Comparison of ENCODE assay signal across 14 cellular contexts in genomic region chr20:47531468-47531867, GRCh38. TPM values are rescaled to one million over a fixed set of nuclear protein-coding genes. Genes with fewer than 3 reads are reported as not detected.
DNase-seq lines count a peak whose midpoint lies in the region; ATAC-seq and TF ChIP-seq lines count a peak whose summit lies in the region.
"Had no signal": no experiment of that assay in that cellular context is flagged by ENCODE, and none has a peak within 500 bp of the region (broad histone marks: within the 10 kb centered on the region; RNA-seq: fewer than 3 reads in every experiment).

No MANE protein-coding gene starts in this region.

- DNase-seq in stimulated activated naive CD8-positive, alpha-beta T cell treated with anti-CD3 and anti-CD28 coated beads, Interleukin-15, Interleukin-2, amounts not matched to agents 100 U/mL and 50 U/mL, for 24 hours: no peak
- DNase-seq in OCI-M1 (lab: John Stamatoyannopoulos, UW) (peak; percentile 22), endothelial cell (ENCODE audit: low spot score) (no peak), hypothalamus (lab: John Stamatoyannopoulos, UW) (no peak), NCI-H2029 (lab: John Stamatoyannopoulos, UW) (no peak)
- no peak for DNase-seq in activated effector memory CD4-positive, alpha-beta T cell treated with anti-CD3 and anti-CD28 coated beads, Interleukin-2, amount 50 U/mL, for 16 hours
- DNase-seq: activated CD8-positive, alpha-beta memory T cell treated with anti-CD3 and anti-CD28 coated beads, Interleukin-2, amount 50 U/mL, for 4 hours; amygdala; colonic mucosa; NCI-H1105 treated with DMSO at 0.1 percent for 48 hours; NCI-H2171 treated with DMSO at 0.1 percent for 48 hours; stimulated activated naive CD4-positive, alpha-beta T cell treated with Interleukin-2 at 50 U/mL for 16 hours had no signal

- H3K9me3 Mint-ChIP-seq in stimulated activated naive CD8-positive, alpha-beta T cell treated with anti-CD3 and anti-CD28 coated beads, Interleukin-15, Interleukin-2, amounts not matched to agents 100 ng/mL and 50 ng/mL, for 24 hours: peaks cover 5% of the 10 kb centered on the region
- peaks cover 8% of the 10 kb centered on the region for H3K9me3 Mint-ChIP-seq in endothelial cell (ENCODE audit: unreplicated experiment)

- no peak for TF ChIP-seq CTCF in endothelial cell (IDR thresholded peaks at IDR 0.05; ENCODE audit: unreplicated experiment)

- H3K27me3 Mint-ChIP-seq in stimulated activated naive CD8-positive, alpha-beta T cell treated with anti-CD3 and anti-CD28 coated beads, Interleukin-15, Interleukin-2, amounts not matched to agents 100 ng/mL and 50 ng/mL, for 24 hours: no peaks in the 10 kb centered on the region
- H3K27me3 Mint-ChIP-seq in endothelial cell (ENCODE audit: unreplicated experiment): no peaks in the 10 kb centered on the region

- H3K27ac Mint-ChIP-seq in stimulated activated naive CD8-positive, alpha-beta T cell treated with anti-CD3 and anti-CD28 coated beads, Interleukin-15, Interleukin-2, amounts not matched to agents 100 ng/mL and 50 ng/mL, for 24 hours: peak overlapping the region; percentile 73
- no peak overlapping the region for H3K27ac Mint-ChIP-seq in endothelial cell (ENCODE audit: unreplicated experiment)

- H3K4me1 Mint-ChIP-seq in stimulated activated naive CD8-positive, alpha-beta T cell treated with anti-CD3 and anti-CD28 coated beads, Interleukin-15, Interleukin-2, amounts not matched to agents 100 ng/mL and 50 ng/mL, for 24 hours (ENCODE audit: low read depth): peaks cover 70% of the 10 kb centered on the region
- peaks cover 6% of the 10 kb centered on the region for H3K4me1 Mint-ChIP-seq in endothelial cell (ENCODE audit: unreplicated experiment)

- no peak for ATAC-seq in stimulated activated naive CD8-positive, alpha-beta T cell treated with anti-CD3 and anti-CD28 coated beads, Interleukin-15, Interleukin-2, amounts not matched to agents 100 U/mL and 50 U/mL, for 24 hours
- no peak for ATAC-seq in GM21526 (IDR thresholded peaks at IDR 0.05; ENCODE audit: low FRiP score, unreplicated experiment)

- peaks cover 56% of the 10 kb centered on the region for H3K36me3 Mint-ChIP-seq in stimulated activated naive CD8-positive, alpha-beta T cell treated with anti-CD3 and anti-CD28 coated beads, Interleukin-15, Interleukin-2, amounts not matched to agents 100 ng/mL and 50 ng/mL, for 24 hours (ENCODE audit: low read depth)
- H3K36me3 Mint-ChIP-seq in endothelial cell (ENCODE audit: low read depth, unreplicated experiment): peaks cover 13% of the 10 kb centered on the region

- H3K4me3 Mint-ChIP-seq in stimulated activated naive CD8-positive, alpha-beta T cell treated with anti-CD3 and anti-CD28 coated beads, Interleukin-15, Interleukin-2, amounts not matched to agents 100 ng/mL and 50 ng/mL, for 24 hours: no peak overlapping the region
- peak overlapping the region; percentile 8 for H3K4me3 Mint-ChIP-seq in endothelial cell (ENCODE audit: unreplicated experiment)

RNA-seq across cellular contexts. Expression of gene NCOA3, which starts 29.8 kb away (rescaled TPM):
- 54.8 TPM for total RNA-seq in endothelial cell (ENCODE audit: unreplicated experiment)
